Comparison of ENCODE assay signal across 15 cellular contexts in genomic region chr1:208268541-208269337, GRCh38.
"Had no signal": no experiment of that assay in that cellular context is flagged by ENCODE, and none has a peak within 500 bp of the region (broad histone marks: within the 10 kb centered on the region; RNA-seq: fewer than 3 reads in every experiment).

No MANE protein-coding gene starts in this region.

- H3K27me3 ChIP-seq: ascending aorta had no signal

- H3K9me3 ChIP-seq: ascending aorta, esophagus squamous epithelium, left ventricle myocardium inferior, prostate gland, suprapubic skin had no signal

- DNase-seq: activated CD4-positive, CD25-positive, alpha-beta regulatory T cell treated with anti-CD3 and anti-CD28 coated beads, Interleukin-2, amount 50 U/mL, for 72 hours; activated naive CD4-positive, alpha-beta T cell treated with Interleukin-2 at 50 U/mL for 16 hours; activated naive CD8-positive, alpha-beta T cell treated with anti-CD3 and anti-CD28 coated beads, Interleukin-2, amount 50 U/mL, for 24 hours; activated T-cell treated with anti-CD3 and anti-CD28 coated beads for 4 hours; effector CD4-positive, alpha-beta T cell; esophagus squamous epithelium; kidney; left ventricle myocardium inferior had no signal

- H3K27ac ChIP-seq: coronary artery, esophagus squamous epithelium, left ventricle myocardium inferior, prostate gland, suprapubic skin had no signal

- ATAC-seq: activated naive CD8-positive, alpha-beta T cell treated with anti-CD3 and anti-CD28 coated beads, Interleukin-2, amount 50 U/mL, for 24 hours; activated T-helper 17 cell treated with anti-CD3 and anti-CD28 coated beads, Interleukin-2, amount 50 U/mL, for 72 hours; natural killer cell treated with Interleukin-12 subunit alpha and Interleukin-12 subunit beta and Interleukin-15 and Interleukin-18, amount 100 ng/mL, for 72 hours had no signal

- H3K36me3 ChIP-seq: ascending aorta, esophagus squamous epithelium, left ventricle myocardium inferior, prostate gland, suprapubic skin had no signal

- H3K4me1 ChIP-seq: esophagus squamous epithelium, prostate gland had no signal

- H3K4me3 ChIP-seq: ascending aorta, coronary artery, esophagus squamous epithelium, left ventricle myocardium inferior, prostate gland, smooth muscle cell, suprapubic skin had no signal
